In the genomic region with DNA sequence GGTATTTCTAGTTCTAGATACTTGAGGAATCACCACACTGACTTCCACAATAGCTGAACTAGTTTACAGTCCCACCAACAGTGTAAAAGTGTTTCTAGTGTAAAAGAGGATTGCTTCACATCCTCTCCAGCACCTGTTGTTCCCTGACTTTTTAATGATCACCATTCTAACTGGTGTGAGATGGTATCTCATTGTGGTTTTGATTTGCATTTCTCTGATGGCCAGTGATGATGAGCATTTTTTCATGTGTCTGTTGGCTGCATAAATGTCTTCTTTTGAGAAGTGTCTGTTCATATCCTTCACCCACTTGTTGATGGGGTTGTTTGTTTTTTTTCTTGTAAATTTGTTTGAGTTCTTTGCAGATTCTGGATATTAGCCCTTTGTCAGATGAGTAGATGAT, we compare ENCODE assay signal across 3 cellular contexts. TPM values are rescaled to one million over a fixed set of nuclear protein-coding genes. Genes with fewer than 3 reads are reported as not detected.
"Had no signal": no experiment of that assay in that cellular context is flagged by ENCODE, and none has a peak within 500 bp of the region (broad histone marks: within the 10 kb centered on the region; RNA-seq: fewer than 3 reads in every experiment).

No MANE protein-coding gene starts in this region.

RNA-seq across cellular contexts. Expression of a gene that starts 38.5 kb away (rescaled TPM):
- total RNA-seq: fibroblast of lung, foreskin keratinocyte, SK-MEL-5 had no signal
- polyA plus RNA-seq: foreskin keratinocyte had no signal
